1 cellular context compared by ENCODE assay signal in the genomic region with DNA sequence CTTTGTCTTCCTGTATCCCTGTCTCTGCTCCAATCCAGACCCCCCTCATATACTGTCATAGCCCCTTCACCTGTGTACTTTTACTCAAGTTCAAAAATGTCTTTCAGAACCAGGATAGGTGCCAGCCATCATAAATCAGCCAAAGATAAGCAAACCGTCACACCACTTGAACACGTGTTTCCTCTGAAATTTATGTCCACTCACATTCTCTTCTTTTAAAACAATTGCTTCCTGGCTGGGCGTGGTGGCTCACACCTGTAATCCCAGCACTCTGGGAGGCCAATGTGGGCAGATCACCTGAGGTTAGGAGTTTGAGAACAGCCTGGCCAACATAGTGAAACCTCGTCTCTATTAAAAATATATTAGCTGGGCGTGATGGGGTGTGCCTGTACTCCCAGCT.
TF ChIP-seq lines count a peak whose summit lies in the region.

No MANE protein-coding gene starts in this region.

TF ChIP-seq in WTC11, 78 proteins besides CTCF, POLR2A, EP300 and RAD21 (continued from another document):
- TF ChIP-seq, protein P1, sequence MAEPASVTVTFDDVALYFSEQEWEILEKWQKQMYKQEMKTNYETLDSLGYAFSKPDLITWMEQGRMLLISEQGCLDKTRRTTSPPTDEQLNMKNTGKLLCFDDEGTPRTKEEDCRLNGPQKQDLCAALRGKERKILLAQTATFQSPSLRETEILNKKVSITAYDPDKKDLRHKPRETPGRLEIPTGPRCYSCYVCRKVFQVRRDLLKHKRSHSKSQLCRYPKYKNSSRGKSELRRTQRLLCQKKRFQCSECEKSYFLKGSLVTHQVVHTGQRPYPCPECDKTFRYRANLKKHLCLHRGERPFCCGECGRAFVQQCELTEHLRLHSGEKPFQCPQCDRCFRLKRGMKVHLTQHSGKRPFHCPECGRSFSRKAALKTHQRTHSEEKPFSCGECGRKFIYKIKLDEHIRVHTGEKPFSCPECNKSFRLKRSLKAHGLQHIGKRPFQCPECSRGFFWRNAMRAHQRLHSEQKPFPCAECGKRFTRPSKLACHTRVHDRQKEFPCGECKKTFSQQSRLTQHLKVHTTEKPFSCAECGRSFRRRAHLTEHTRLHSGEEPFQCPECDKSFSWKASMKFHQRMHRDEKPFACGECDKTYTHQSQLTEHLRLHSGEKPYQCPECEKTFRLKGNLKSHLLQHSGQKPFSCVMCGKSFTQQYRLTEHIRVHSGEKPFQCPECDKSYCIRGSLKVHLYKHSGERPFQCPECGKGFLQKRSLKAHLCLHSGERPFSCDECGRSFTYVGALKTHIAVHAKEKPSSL (CRISPR knock-in tag; conservative IDR thresholded peaks at IDR 0.05) = no peak
- TF ChIP-seq ZNF396 (CRISPR knock-in tag; IDR thresholded peaks at IDR 0.05; ENCODE audit: borderline replicate concordance) (no peak), ETV6 (CRISPR knock-in tag; IDR thresholded peaks at IDR 0.05) (no peak), SMAD4 (CRISPR knock-in tag; IDR thresholded peaks at IDR 0.05) (no peak), FOXJ3 (CRISPR knock-in tag; IDR thresholded peaks at IDR 0.05; ENCODE audit: borderline replicate concordance) (no peak), ZNF671 (CRISPR knock-in tag; IDR thresholded peaks at IDR 0.05) (no peak), MYBL2 (CRISPR knock-in tag; IDR thresholded peaks at IDR 0.05) (no peak), RELA (CRISPR knock-in tag; IDR thresholded peaks at IDR 0.05; ENCODE audit: borderline replicate concordance) (no peak), ESRRA (CRISPR knock-in tag; IDR thresholded peaks at IDR 0.05; ENCODE audit: borderline replicate concordance) (no peak), TEAD1 (CRISPR knock-in tag; IDR thresholded peaks at IDR 0.05) (no peak), KAT7 (CRISPR knock-in tag; IDR thresholded peaks at IDR 0.05; ENCODE audit: borderline replicate concordance) (no peak)
- TF ChIP-seq, protein P2, sequence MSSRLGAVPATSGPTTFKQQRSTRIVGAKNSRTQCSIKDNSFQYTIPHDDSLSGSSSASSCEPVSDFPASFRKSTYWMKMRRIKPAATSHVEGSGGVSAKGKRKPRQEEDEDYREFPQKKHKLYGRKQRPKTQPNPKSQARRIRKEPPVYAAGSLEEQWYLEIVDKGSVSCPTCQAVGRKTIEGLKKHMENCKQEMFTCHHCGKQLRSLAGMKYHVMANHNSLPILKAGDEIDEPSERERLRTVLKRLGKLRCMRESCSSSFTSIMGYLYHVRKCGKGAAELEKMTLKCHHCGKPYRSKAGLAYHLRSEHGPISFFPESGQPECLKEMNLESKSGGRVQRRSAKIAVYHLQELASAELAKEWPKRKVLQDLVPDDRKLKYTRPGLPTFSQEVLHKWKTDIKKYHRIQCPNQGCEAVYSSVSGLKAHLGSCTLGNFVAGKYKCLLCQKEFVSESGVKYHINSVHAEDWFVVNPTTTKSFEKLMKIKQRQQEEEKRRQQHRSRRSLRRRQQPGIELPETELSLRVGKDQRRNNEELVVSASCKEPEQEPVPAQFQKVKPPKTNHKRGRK (CRISPR knock-in tag; IDR thresholded peaks at IDR 0.05; ENCODE audit: borderline replicate concordance) = no peak
- TF ChIP-seq, protein P3, sequence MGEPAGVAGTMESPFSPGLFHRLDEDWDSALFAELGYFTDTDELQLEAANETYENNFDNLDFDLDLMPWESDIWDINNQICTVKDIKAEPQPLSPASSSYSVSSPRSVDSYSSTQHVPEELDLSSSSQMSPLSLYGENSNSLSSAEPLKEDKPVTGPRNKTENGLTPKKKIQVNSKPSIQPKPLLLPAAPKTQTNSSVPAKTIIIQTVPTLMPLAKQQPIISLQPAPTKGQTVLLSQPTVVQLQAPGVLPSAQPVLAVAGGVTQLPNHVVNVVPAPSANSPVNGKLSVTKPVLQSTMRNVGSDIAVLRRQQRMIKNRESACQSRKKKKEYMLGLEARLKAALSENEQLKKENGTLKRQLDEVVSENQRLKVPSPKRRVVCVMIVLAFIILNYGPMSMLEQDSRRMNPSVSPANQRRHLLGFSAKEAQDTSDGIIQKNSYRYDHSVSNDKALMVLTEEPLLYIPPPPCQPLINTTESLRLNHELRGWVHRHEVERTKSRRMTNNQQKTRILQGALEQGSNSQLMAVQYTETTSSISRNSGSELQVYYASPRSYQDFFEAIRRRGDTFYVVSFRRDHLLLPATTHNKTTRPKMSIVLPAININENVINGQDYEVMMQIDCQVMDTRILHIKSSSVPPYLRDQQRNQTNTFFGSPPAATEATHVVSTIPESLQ (CRISPR knock-in tag; IDR thresholded peaks at IDR 0.05) = no peak
- TF ChIP-seq, protein P4, sequence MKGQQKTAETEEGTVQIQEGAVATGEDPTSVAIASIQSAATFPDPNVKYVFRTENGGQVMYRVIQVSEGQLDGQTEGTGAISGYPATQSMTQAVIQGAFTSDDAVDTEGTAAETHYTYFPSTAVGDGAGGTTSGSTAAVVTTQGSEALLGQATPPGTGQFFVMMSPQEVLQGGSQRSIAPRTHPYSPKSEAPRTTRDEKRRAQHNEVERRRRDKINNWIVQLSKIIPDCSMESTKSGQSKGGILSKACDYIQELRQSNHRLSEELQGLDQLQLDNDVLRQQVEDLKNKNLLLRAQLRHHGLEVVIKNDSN (CRISPR knock-in tag; IDR thresholded peaks at IDR 0.05) = no peak
- TF ChIP-seq, protein P5, sequence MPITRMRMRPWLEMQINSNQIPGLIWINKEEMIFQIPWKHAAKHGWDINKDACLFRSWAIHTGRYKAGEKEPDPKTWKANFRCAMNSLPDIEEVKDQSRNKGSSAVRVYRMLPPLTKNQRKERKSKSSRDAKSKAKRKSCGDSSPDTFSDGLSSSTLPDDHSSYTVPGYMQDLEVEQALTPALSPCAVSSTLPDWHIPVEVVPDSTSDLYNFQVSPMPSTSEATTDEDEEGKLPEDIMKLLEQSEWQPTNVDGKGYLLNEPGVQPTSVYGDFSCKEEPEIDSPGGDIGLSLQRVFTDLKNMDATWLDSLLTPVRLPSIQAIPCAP (CRISPR knock-in tag; IDR thresholded peaks at IDR 0.05) = no peak
- TF ChIP-seq, protein P6, sequence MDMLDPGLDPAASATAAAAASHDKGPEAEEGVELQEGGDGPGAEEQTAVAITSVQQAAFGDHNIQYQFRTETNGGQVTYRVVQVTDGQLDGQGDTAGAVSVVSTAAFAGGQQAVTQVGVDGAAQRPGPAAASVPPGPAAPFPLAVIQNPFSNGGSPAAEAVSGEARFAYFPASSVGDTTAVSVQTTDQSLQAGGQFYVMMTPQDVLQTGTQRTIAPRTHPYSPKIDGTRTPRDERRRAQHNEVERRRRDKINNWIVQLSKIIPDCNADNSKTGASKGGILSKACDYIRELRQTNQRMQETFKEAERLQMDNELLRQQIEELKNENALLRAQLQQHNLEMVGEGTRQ (CRISPR knock-in tag; IDR thresholded peaks at IDR 0.05) = no peak
